Comparison of ENCODE assay signal across 11 cellular contexts in the genomic region with DNA sequence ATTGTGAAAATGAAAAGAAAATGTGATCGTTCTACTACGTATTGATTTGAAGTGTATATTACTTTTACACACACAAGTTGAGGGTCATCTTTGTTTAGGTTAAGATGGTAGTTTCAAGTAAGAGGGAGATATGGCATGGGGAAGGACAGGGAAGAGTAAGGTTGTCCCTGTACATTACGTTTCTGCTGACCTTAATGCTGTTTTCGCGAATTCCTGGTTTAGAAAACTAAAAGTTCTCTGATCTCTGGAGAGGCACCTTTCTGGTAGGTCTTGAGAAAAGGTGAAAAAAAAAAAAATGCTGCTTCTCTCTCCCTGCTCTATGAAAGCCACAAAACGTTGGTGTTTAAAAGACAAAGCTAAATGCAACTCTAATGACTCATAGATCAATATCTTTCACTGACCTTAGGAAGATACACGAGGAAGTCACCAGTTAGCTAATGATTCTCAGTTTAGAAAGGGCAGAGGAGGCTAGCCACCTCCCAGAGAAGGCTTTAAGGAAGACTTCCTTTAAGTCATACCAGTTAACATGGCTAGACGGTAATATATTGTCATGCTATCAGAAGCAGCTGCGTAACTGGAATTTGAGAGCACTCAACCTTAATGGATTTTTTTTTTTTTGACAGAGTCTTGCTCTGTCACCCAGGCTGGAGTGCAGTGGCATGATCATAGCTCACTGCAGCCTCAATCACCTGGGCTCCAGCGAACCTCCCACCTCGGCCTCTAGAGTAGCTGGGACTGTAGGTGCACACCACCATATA. TPM values are rescaled to one million over a fixed set of nuclear protein-coding genes. Genes with fewer than 3 reads are reported as not detected.
DNase-seq lines count a peak whose midpoint lies in the region; ATAC-seq and FAIRE-seq lines count a peak whose summit lies in the region.
"Had no signal": no experiment of that assay in that cellular context is flagged by ENCODE, and none has a peak within 500 bp of the region (broad histone marks: within the 10 kb centered on the region; RNA-seq: fewer than 3 reads in every experiment).

No MANE protein-coding gene starts in this region.

- H3K36me3 Mint-ChIP-seq in activated T-helper 1 cell treated with anti-CD3 and anti-CD28 coated beads, Interleukin-12 subunit alpha, Interleukin-12 subunit beta, Interleukin-2, Interleukin-4 antibody, amounts not matched to agents 30 ng/mL and 10 ng/mL and 1 ng/mL, durations not matched to agents 14 hours and 24 hours and 36 hours (ENCODE audit: low read depth): no peaks in the 10 kb centered on the region

- WGBS in mesodermal cell (ENCODE audit: insufficient coverage in 2 of 2), 2 experiments: 65 to 66% methylated on average over 5 to 6 of the region's 11 CpGs

- H3K4me3 ChIP-seq in mesodermal cell (ENCODE audit: extremely low read depth, insufficient read depth, low read length, poor library complexity, severe bottlenecking): no peak overlapping the region
- H3K4me3 ChIP-seq: HAP-1 had no signal

- peaks cover 18% of the 10 kb centered on the region for H3K4me1 Mint-ChIP-seq in activated T-helper 1 cell treated with anti-CD3 and anti-CD28 coated beads, Interleukin-12 subunit alpha, Interleukin-12 subunit beta, Interleukin-2, Interleukin-4 antibody, amounts not matched to agents 30 ng/mL and 10 ng/mL and 1 ng/mL, durations not matched to agents 14 hours and 24 hours and 36 hours (ENCODE audit: low read depth)

- no peak for FAIRE-seq in frontal cortex (lab: Jason Lieb, UNC)
- FAIRE-seq: kidney had no signal

- H3K9me3 Mint-ChIP-seq in activated T-helper 1 cell treated with anti-CD3 and anti-CD28 coated beads, Interleukin-12 subunit alpha, Interleukin-12 subunit beta, Interleukin-2, Interleukin-4 antibody, amounts not matched to agents 30 ng/mL and 10 ng/mL and 1 ng/mL, durations not matched to agents 14 hours and 24 hours and 36 hours: no peaks in the 10 kb centered on the region

- no peak overlapping the region for H3K4me3 Mint-ChIP-seq in activated T-helper 1 cell treated with anti-CD3 and anti-CD28 coated beads, Interleukin-12 subunit alpha, Interleukin-12 subunit beta, Interleukin-2, Interleukin-4 antibody, amounts not matched to agents 30 ng/mL and 10 ng/mL and 1 ng/mL, durations not matched to agents 14 hours and 24 hours and 36 hours

- intact Hi-C loops in activated T-helper 1 cell treated with anti-CD3 and anti-CD28 coated beads, Interleukin-12 subunit alpha, Interleukin-12 subunit beta, Interleukin-2, Interleukin-4 antibody, amounts not matched to agents 30 ng/mL and 10 ng/mL and 1 ng/mL, durations not matched to agents 14 hours and 24 hours and 36 hours (cut with micrococcal nuclease): no loop called here

- peak overlapping the region; percentile 15 for H3K27ac Mint-ChIP-seq in activated T-helper 1 cell treated with anti-CD3 and anti-CD28 coated beads, Interleukin-12 subunit alpha, Interleukin-12 subunit beta, Interleukin-2, Interleukin-4 antibody, amounts not matched to agents 30 ng/mL and 10 ng/mL and 1 ng/mL, durations not matched to agents 14 hours and 24 hours and 36 hours

- no peaks in the 10 kb centered on the region for H3K36me3 ChIP-seq in mesodermal cell (ENCODE audit: control insufficient read depth, insufficient read depth, low read length)
- H3K36me3 ChIP-seq: HAP-1 had no signal

- peaks cover 4% of the 10 kb centered on the region for H3K27me3 Mint-ChIP-seq in activated T-helper 1 cell treated with anti-CD3 and anti-CD28 coated beads, Interleukin-12 subunit alpha, Interleukin-12 subunit beta, Interleukin-2, Interleukin-4 antibody, amounts not matched to agents 30 ng/mL and 10 ng/mL and 1 ng/mL, durations not matched to agents 14 hours and 24 hours and 36 hours (ENCODE audit: insufficient read depth)

- H3K4me1 ChIP-seq in mesodermal cell (ENCODE audit: control insufficient read depth, insufficient read depth, low read length, poor library complexity, severe bottlenecking): peaks cover 30% of the 10 kb centered on the region
- H3K4me1 ChIP-seq: HAP-1 had no signal

- H3K9me3 ChIP-seq in mesodermal cell (ENCODE audit: control insufficient read depth, low read length): no peaks in the 10 kb centered on the region
- H3K9me3 ChIP-seq: HAP-1 had no signal

- DNase-seq in MV-4-11 (lab: John Stamatoyannopoulos, UW) (peak; percentile 84), COLO829 (ENCODE audit: low spot score) (no peak), amygdala (lab: John Stamatoyannopoulos, UW) (no peak), frontal cortex (ENCODE audit: low spot score in 2 of 2) (no peak)
- no peak for DNase-seq in activated T-helper 1 cell treated with anti-CD3 and anti-CD28 coated beads, Interleukin-12 subunit alpha, Interleukin-12 subunit beta, Interleukin-2, Interleukin-4 antibody, amounts not matched to agents 30 ng/mL and 10 ng/mL and 1 ng/mL, durations not matched to agents 14 hours and 24 hours and 36 hours (ENCODE audit: low spot score)
- DNase-seq: kidney had no signal

- ATAC-seq in GM18502 (IDR thresholded peaks at IDR 0.05; ENCODE audit: poor library complexity, unreplicated experiment): peak; percentile 56
- no peak for ATAC-seq in activated CD4-positive, CD25-positive, alpha-beta regulatory T cell treated with anti-CD3 and anti-CD28 coated beads, Interleukin-2, amount 50 U/mL, for 24 hours

- peak overlapping the region; percentile 64 for H3K27ac ChIP-seq in mesodermal cell (ENCODE audit: low read depth, low read length, severe bottlenecking)

RNA-seq across cellular contexts. Expression of gene TXNDC2, which starts 13.2 kb away (rescaled TPM):
- total RNA-seq in activated T-helper 1 cell treated with anti-CD3 and anti-CD28 coated beads, Interleukin-12 subunit alpha, Interleukin-12 subunit beta, Interleukin-2, Interleukin-4 antibody, amounts not matched to agents 30 ng/mL and 10 ng/mL and 1 ng/mL, durations not matched to agents 14 hours and 24 hours and 36 hours: 0.26 TPM in 1 of 2 replicates, not detected in the other
- polyA plus RNA-seq in mesodermal cell (2013, experiment 1 of 2): 0.18 TPM
- 0.40 TPM for polyA plus RNA-seq in mesodermal cell (2013, experiment 2 of 2)
- not detected for total RNA-seq in frontal cortex
- total RNA-seq: urinary bladder had no signal

RNA-seq across cellular contexts. Expression of gene VAPA, which starts 14.8 kb away (rescaled TPM):
- 187 and 201 TPM in 2 replicates for total RNA-seq in activated T-helper 1 cell treated with anti-CD3 and anti-CD28 coated beads, Interleukin-12 subunit alpha, Interleukin-12 subunit beta, Interleukin-2, Interleukin-4 antibody, amounts not matched to agents 30 ng/mL and 10 ng/mL and 1 ng/mL, durations not matched to agents 14 hours and 24 hours and 36 hours
- polyA plus RNA-seq in mesodermal cell (2013, experiment 1 of 2): 234 TPM
- 248 TPM for polyA plus RNA-seq in mesodermal cell (2013, experiment 2 of 2)
- total RNA-seq in frontal cortex: 118 TPM
